ENCODE assay signal across 20 cellular contexts in the genomic region with DNA sequence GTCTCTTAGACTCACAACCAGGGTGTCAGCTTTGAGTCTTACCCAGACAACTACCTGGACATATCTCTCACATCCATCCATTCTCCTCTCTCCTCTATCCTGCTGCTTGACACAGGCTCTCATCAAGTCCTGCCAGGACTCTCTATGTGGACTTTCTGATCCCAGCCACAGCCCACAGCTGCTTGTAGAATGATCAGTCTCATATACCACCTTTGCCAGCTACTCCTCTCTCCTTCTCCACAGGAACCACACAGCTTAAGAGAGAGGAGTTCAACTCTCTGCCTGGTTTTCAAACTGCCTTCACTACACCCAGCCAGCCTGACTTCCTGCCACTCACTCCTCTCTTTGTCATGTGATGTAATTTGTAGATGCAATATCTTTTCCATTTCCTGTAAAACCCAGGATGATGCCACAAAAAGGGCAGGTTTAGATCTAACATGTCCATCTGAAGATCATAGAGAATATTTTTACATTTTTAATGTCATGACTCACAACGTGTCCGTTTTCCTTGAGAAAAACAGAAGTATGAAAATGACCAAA.
"Had no signal": no experiment of that assay in that cellular context is flagged by ENCODE, and none has a peak within 500 bp of the region (broad histone marks: within the 10 kb centered on the region; RNA-seq: fewer than 3 reads in every experiment).

No MANE protein-coding gene starts in this region.

- H3K9me3 ChIP-seq: body of pancreas, gastrocnemius medialis, heart left ventricle, neutrophil, pancreas, thoracic aorta, upper lobe of left lung had no signal

- H3K36me3 ChIP-seq: gastrocnemius medialis, heart left ventricle, neutrophil, pancreas, thoracic aorta, upper lobe of left lung had no signal

- H3K27me3 Mint-ChIP-seq: activated CD8-positive, alpha-beta memory T cell treated with anti-CD3 and anti-CD28 coated beads, Interleukin-2, amount 10 ng/mL, durations not matched to agents 7 days and 5 days had no signal

- H3K36me3 Mint-ChIP-seq: activated CD8-positive, alpha-beta memory T cell treated with anti-CD3 and anti-CD28 coated beads, Interleukin-2, amount 10 ng/mL, durations not matched to agents 7 days and 5 days; memory B cell; naive thymus-derived CD4-positive, alpha-beta T cell; stimulated activated effector memory CD8-positive, alpha-beta T cell treated with anti-CD3 and anti-CD28 coated beads, Interleukin-12 subunit alpha, Interleukin-12 subunit beta, amount 100 ng/mL, for 72 hours had no signal

- H3K4me3 ChIP-seq: body of pancreas, gastrocnemius medialis, heart left ventricle, pancreas, thoracic aorta, upper lobe of left lung had no signal

- H3K9me3 Mint-ChIP-seq: activated CD4-positive, alpha-beta memory T cell treated with anti-CD3 and anti-CD28 coated beads, Interleukin-2, amount 10 ng/mL, durations not matched to agents 7 days and 5 days had no signal

- H3K4me3 Mint-ChIP-seq: activated CD4-positive, alpha-beta memory T cell treated with anti-CD3 and anti-CD28 coated beads, Interleukin-2, amount 10 ng/mL, durations not matched to agents 7 days and 5 days; activated CD8-positive, alpha-beta memory T cell treated with anti-CD3 and anti-CD28 coated beads, Interleukin-2, amount 10 ng/mL, durations not matched to agents 7 days and 5 days; memory B cell; naive thymus-derived CD4-positive, alpha-beta T cell; stimulated activated effector memory CD8-positive, alpha-beta T cell treated with anti-CD3 and anti-CD28 coated beads, Interleukin-12 subunit alpha, Interleukin-12 subunit beta, amount 100 ng/mL, for 72 hours; T-helper 2 cell treated with Interferon-gamma antibody and Interleukin-4, amounts not matched to agents 5 μg/mL and 100 μg/mL, for 36 hours; WTC11 had no signal

- H3K27ac Mint-ChIP-seq: activated CD4-positive, alpha-beta memory T cell treated with anti-CD3 and anti-CD28 coated beads, Interleukin-2, amount 10 ng/mL, durations not matched to agents 7 days and 5 days; activated CD8-positive, alpha-beta memory T cell treated with anti-CD3 and anti-CD28 coated beads, Interleukin-2, amount 10 ng/mL, durations not matched to agents 7 days and 5 days; memory B cell; stimulated activated effector memory CD8-positive, alpha-beta T cell treated with anti-CD3 and anti-CD28 coated beads, Interleukin-12 subunit alpha, Interleukin-12 subunit beta, amount 100 ng/mL, for 72 hours; T-helper 2 cell treated with Interferon-gamma antibody and Interleukin-4, amounts not matched to agents 5 μg/mL and 100 μg/mL, for 36 hours; WTC11 had no signal

- H3K4me1 Mint-ChIP-seq: activated CD4-positive, alpha-beta memory T cell treated with anti-CD3 and anti-CD28 coated beads, Interleukin-2, amount 10 ng/mL, durations not matched to agents 7 days and 5 days; memory B cell; stimulated activated effector memory CD8-positive, alpha-beta T cell treated with anti-CD3 and anti-CD28 coated beads, Interleukin-12 subunit alpha, Interleukin-12 subunit beta, amount 100 ng/mL, for 72 hours had no signal

- H3K27ac ChIP-seq: body of pancreas, gastrocnemius medialis, heart left ventricle, neutrophil, pancreas, thoracic aorta, upper lobe of left lung had no signal

- ATAC-seq: activated CD8-positive, alpha-beta memory T cell treated with anti-CD3 and anti-CD28 coated beads, Interleukin-2, amount 10 ng/mL, durations not matched to agents 7 days and 5 days; body of pancreas; gastrocnemius medialis; heart left ventricle; left ventricle myocardium superior; naive thymus-derived CD4-positive, alpha-beta T cell; pancreas; sciatic nerve; stimulated activated effector memory CD8-positive, alpha-beta T cell treated with anti-CD3 and anti-CD28 coated beads, Interleukin-12 subunit alpha, Interleukin-12 subunit beta, amount 100 ng/mL, for 72 hours; WTC11 had no signal

- DNase-seq: activated CD4-positive, alpha-beta memory T cell treated with anti-CD3 and anti-CD28 coated beads, Interleukin-2, amount 10 ng/mL, durations not matched to agents 7 days and 5 days; activated CD4-positive, alpha-beta T cell treated with anti-CD3 and anti-CD28 coated beads for 48 hours; activated CD8-positive, alpha-beta memory T cell treated with anti-CD3 and anti-CD28 coated beads, Interleukin-2, amount 10 ng/mL, durations not matched to agents 7 days and 5 days; activated naive CD4-positive, alpha-beta T cell; body of pancreas; gastrocnemius medialis; heart left ventricle; left ventricle myocardium superior; naive thymus-derived CD4-positive, alpha-beta T cell; pancreas; stimulated activated CD4-positive, alpha-beta T cell treated with anti-CD3 and anti-CD28 coated beads, Interleukin-4, amount 100 ng/mL, for 24 hours; SW 1271; upper lobe of left lung had no signal

- H3K4me1 ChIP-seq: body of pancreas, gastrocnemius medialis, heart left ventricle, pancreas, upper lobe of left lung had no signal

- H3K27me3 ChIP-seq: body of pancreas, gastrocnemius medialis, upper lobe of left lung had no signal
